Comparison of ENCODE assay signal across 8 cellular contexts in the genomic region with DNA sequence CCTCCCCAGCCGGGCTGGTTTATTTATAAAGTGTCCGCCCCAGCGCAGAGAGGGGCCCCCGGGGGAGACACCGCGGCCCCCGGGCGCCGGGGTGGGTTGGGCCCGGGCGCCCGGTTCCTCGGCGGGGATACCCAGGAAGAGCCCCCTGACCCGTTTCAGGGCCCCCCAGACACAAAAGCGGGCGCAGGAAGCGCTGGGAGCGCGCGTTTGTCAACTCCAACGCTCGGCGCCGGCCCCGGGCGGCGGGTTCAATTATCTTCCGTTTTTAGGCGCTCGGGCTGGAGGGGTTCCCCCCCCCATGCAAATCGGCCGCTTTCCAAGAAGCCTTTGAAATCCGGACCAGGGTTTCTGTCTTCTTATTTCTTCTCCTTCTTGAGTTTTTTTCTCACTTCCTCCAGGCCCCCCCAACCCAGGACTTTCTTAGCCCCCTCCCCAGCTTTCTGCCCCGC. TPM values are rescaled to one million over a fixed set of nuclear protein-coding genes. Genes with fewer than 3 reads are reported as not detected.
DNase-seq lines count a peak whose midpoint lies in the region; ATAC-seq and TF ChIP-seq lines count a peak whose summit lies in the region.

No MANE protein-coding gene starts in this region.

- peak overlapping the region; percentile 84 for H3K4me2 ChIP-seq in neural progenitor cell

- peaks cover 10 to 25% of the 10 kb centered on the region in 2 donors for H3K36me3 Mint-ChIP-seq in CD14-positive monocyte
- peaks cover 4% of the 10 kb centered on the region for H3K36me3 Mint-ChIP-seq in neural progenitor cell

- H3K9ac ChIP-seq in neural progenitor cell = peak overlapping the region; percentile 79

- H3K9me3 ChIP-seq in neural progenitor cell (ENCODE audit: low read depth) = no peaks in the 10 kb centered on the region

- peaks cover 47% of the 10 kb centered on the region for H3F3A ChIP-seq in neural progenitor cell (ENCODE audit: low read depth)

- intact Hi-C loops in CD14-positive monocyte (cut with micrococcal nuclease) = loop anchor here (2.0 to 10.0 kb wide), 3 partner anchors 14 to 318 kb away; a partner anchor contains a TSS

- POLR2A ChIA-PET in HEK293T (lab: Yijun Ruan, JAX) = no interaction called here

- H3K27ac Mint-ChIP-seq in CD14-positive monocyte (peak overlapping the region in 6 of 7 donors; percentile 79 to 96 (median 92)), neural progenitor cell (no peak overlapping the region)

- ATAC-seq in GM21367 (IDR thresholded peaks at IDR 0.05; ENCODE audit: unreplicated experiment) (no peak), HG02885 (IDR thresholded peaks at IDR 0.05; ENCODE audit: poor library complexity, unreplicated experiment) (no peak), GM19452 (IDR thresholded peaks at IDR 0.05; ENCODE audit: unreplicated experiment) (no peak)

- peaks cover 0 to 2% (median 0%) of the 10 kb centered on the region in 7 donors for H3K9me3 Mint-ChIP-seq in CD14-positive monocyte
- H3K9me3 Mint-ChIP-seq in neural progenitor cell = no peaks in the 10 kb centered on the region

- peaks cover 6 to 8% (median 6%) of the 10 kb centered on the region in 3 donors for H3K27me3 Mint-ChIP-seq in CD14-positive monocyte (ENCODE audit: low read depth in 3 of 3)
- peaks cover 4% of the 10 kb centered on the region for H3K27me3 Mint-ChIP-seq in neural progenitor cell (ENCODE audit: insufficient read depth, low read depth)

- H2AFZ ChIP-seq in neural progenitor cell (replicated peaks) = no peak overlapping the region

- peak overlapping the region; percentile 87 for H3K27ac ChIP-seq in VCaP
- peak overlapping the region; percentile 31 for H3K27ac ChIP-seq in neural progenitor cell

- peaks cover 10% of the 10 kb centered on the region for H3K4me1 ChIP-seq in neural progenitor cell

- H3K36me3 ChIP-seq in neural progenitor cell = no peaks in the 10 kb centered on the region

- CTCF ChIA-PET in HEK293T (lab: Yijun Ruan, JAX) = no interaction called here

- TF ChIP-seq CTCF in CD14-positive monocyte (IDR thresholded peaks at IDR 0.05) (no peak), VCaP (conservative IDR thresholded peaks at IDR 0.05) (no peak), fibroblast of mammary gland (conservative IDR thresholded peaks at IDR 0.05; ENCODE audit: control insufficient read depth, insufficient read depth, low read depth, low read length) (no peak), neural progenitor cell (IDR thresholded peaks at IDR 0.05) (no peak)

- H3K4me1 Mint-ChIP-seq in CD14-positive monocyte = peaks cover 41% of the 10 kb centered on the region
- H3K4me1 Mint-ChIP-seq in neural progenitor cell = peaks cover 6% of the 10 kb centered on the region

- H3K4me3 Mint-ChIP-seq in CD14-positive monocyte = peak overlapping the region; percentile 83 to 89
- peak overlapping the region; percentile 93 for H3K4me3 Mint-ChIP-seq in neural progenitor cell

- peaks cover 59% of the 10 kb centered on the region for H3K79me2 ChIP-seq in neural progenitor cell (ENCODE audit: low read depth)

- peaks cover 26% of the 10 kb centered on the region for H4K20me1 ChIP-seq in neural progenitor cell (ENCODE audit: low read depth)

- peaks cover 12% of the 10 kb centered on the region for H3K27me3 ChIP-seq in neural progenitor cell

- H3K4me3 ChIP-seq in fibroblast of mammary gland (ENCODE audit: control insufficient read depth, low read depth, low read length) (peak overlapping the region; percentile 78), neural progenitor cell (peak overlapping the region; percentile 97)

- DNase-seq in CD14-positive monocyte (ENCODE audit: low spot score) = no peak
- DNase-seq in HEK293T (ENCODE audit: extremely low spot score) = no peak
- DNase-seq in fibroblast of mammary gland (ENCODE audit: low read depth) = peak; percentile 45
- peak; percentile 65 for DNase-seq in neural progenitor cell (ENCODE audit: low spot score)

TF ChIP-seq in HEK293T, 16 proteins besides CTCF, POLR2A, EP300 and RAD21:
- peak; percentile 49; the same call in 1 of the 2 replicates for TF ChIP-seq FOXM1 (IDR thresholded peaks at IDR 0.05; ENCODE audit: borderline replicate concordance)
- no peak for TF ChIP-seq TARDBP (IDR thresholded peaks at IDR 0.05)
TF ChIP-seq in HEK293T: peak in this region for 1.

RNA-seq across cellular contexts. Expression of a gene that starts 0.8 kb away (rescaled TPM):
- 1 to 10 TPM; 2.1 to 3.2 TPM for polyA plus RNA-seq in CD14-positive monocyte
- total RNA-seq in neural progenitor cell (ENCODE audit: low replicate concordance) = 25.5 and 68.7 TPM in 2 replicates

RNA-seq across cellular contexts. Expression of a gene that starts 9.5 kb away (rescaled TPM):
- polyA plus RNA-seq in CD14-positive monocyte = not detected
- 0.77 TPM in 1 of 2 replicates, not detected in the other for total RNA-seq in neural progenitor cell (ENCODE audit: low replicate concordance)

RNA-seq across cellular contexts. Expression of a gene that starts 13.6 kb away (rescaled TPM):
- polyA plus RNA-seq in CD14-positive monocyte = 10 to 100 TPM; 78.7 to 99.9 TPM
- 22.7 and 58.2 TPM in 2 replicates for total RNA-seq in neural progenitor cell (ENCODE audit: low replicate concordance)

RNA-seq across cellular contexts. Expression of a gene that starts 33.3 kb away (rescaled TPM):
- polyA plus RNA-seq in CD14-positive monocyte = not detected
- total RNA-seq in neural progenitor cell (ENCODE audit: low replicate concordance) = not detected in 2 replicates

RNA-seq across cellular contexts. Expression of a gene that starts 33.6 kb away (rescaled TPM):
- polyA plus RNA-seq in CD14-positive monocyte = 10 to 100 TPM; 20.7 to 37.4 TPM
- total RNA-seq in neural progenitor cell (ENCODE audit: low replicate concordance) = 14.4 and 46.9 TPM in 2 replicates

Comparison
In these comparisons a context has a peak if more than half of its experiments do, and no peak if none do; other contexts are left out.
1. DNase-seq: peak in fibroblast of mammary gland (single experiment) and neural progenitor cell (single experiment); none in CD14-positive monocyte (single experiment) and HEK293T (single experiment).